21 cellular contexts compared by ENCODE assay signal in the genomic region with DNA sequence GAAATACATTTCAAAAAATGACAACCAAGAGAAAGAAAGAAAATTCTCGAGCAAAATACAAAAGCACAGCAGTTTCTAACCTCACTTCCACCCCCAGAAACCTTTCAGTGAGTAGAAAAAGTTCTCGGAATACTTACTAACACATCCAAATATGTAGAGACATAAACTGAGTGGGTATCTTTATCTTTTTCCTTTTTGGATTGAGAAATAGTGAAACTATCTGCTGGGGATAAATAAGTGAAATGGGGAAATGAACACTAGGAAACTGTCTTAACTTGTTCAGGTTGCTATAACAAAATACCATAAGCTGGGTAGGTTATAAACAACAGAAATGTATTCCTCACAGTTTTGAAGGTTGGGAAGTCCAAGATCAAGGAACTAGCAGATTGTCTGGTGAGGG.
DNase-seq lines count a peak whose midpoint lies in the region; ATAC-seq, FAIRE-seq and TF ChIP-seq lines count a peak whose summit lies in the region.
"Had no signal": no experiment of that assay in that cellular context is flagged by ENCODE, and none has a peak within 500 bp of the region (broad histone marks: within the 10 kb centered on the region; RNA-seq: fewer than 3 reads in every experiment).

No MANE protein-coding gene starts in this region.

- peak overlapping the region; percentile 55; the same call in 1 of the 2 replicates for H2AK5ac ChIP-seq in IMR-90 (ENCODE audit: low read depth, low read length)

- H3K4me3 ChIP-seq in IMR-90 (ENCODE audit: insufficient read depth, low read depth, low read length) (no peak overlapping the region), astrocyte (ENCODE audit: insufficient read depth, low read depth, low read length) (no peak overlapping the region), fibroblast of villous mesenchyme (ENCODE audit: low read depth, low read length) (no peak overlapping the region)
- H3K4me3 ChIP-seq: MG63, PC-9 had no signal

- no peaks in the 10 kb centered on the region for H3K79me1 ChIP-seq in IMR-90 (ENCODE audit: low read depth in 1 of 2, low read length in 2 of 2)

- H4K91ac ChIP-seq in IMR-90 (ENCODE audit: insufficient read depth, low read depth, low read length) = peak overlapping the region; percentile 36

- DNase-seq in CD1c-positive myeloid dendritic cell (ENCODE audit: extremely low spot score) (peak; percentile 38), IMR-90 (peak; percentile 66), astrocyte (ENCODE audit: low read depth) (peak; percentile 45), fibroblast of villous mesenchyme (ENCODE audit: low read depth) (peak; percentile 68), GM03348 (ENCODE audit: low spot score) (no peak), substantia nigra (lab: John Stamatoyannopoulos, UW) (no peak)
- no peak for DNase-seq in activated CD4-positive, alpha-beta T cell treated with anti-CD3 and anti-CD28 coated beads for 4 hours
- DNase-seq: C1 segment of cervical spinal cord, MG63, NCI-H1105, NCI-H2081, NCI-H2171, NCI-H345, NCI-H774, RPMI8226, SHP77, SK-N-SH had no signal

- H3K14ac ChIP-seq in IMR-90 (replicated peaks; ENCODE audit: low read depth, low read length) = peak overlapping the region; percentile 68; the same call in 1 of the 2 replicates

- H3K36me3 ChIP-seq in IMR-90 (ENCODE audit: control insufficient read depth, insufficient read depth, low read length) (no peaks in the 10 kb centered on the region), astrocyte (ENCODE audit: insufficient read depth, low read length) (no peaks in the 10 kb centered on the region)
- H3K36me3 ChIP-seq: MG63 had no signal

- ATAC-seq in IMR-90 (ENCODE audit: low read depth) = peak; percentile 72
- ATAC-seq in HG03442 (IDR thresholded peaks at IDR 0.05; ENCODE audit: unreplicated experiment) = no peak

- dilution Hi-C loops in IMR-90 (cut with HindIII; ENCODE audit: low sequenced_read_pairs, unreplicated experiment) = no loop called here

- FAIRE-seq in astrocyte (lab: Jason Lieb, UNC) = peak; percentile 69
- FAIRE-seq: G401.6, H54 had no signal

- no TSS peak for BruUV-seq in IMR-90 (replicated peaks; lab: Mats Ljungman, UMichigan)

- TF ChIP-seq RAD21 in IMR-90 (IDR thresholded peaks at IDR 0.05; ENCODE audit: low read length) = no peak

- H2AFZ ChIP-seq in IMR-90 (replicated peaks; ENCODE audit: low read length, poor library complexity) (no peak overlapping the region), astrocyte (ENCODE audit: low read depth, low read length) (no peak overlapping the region)
- H2AFZ ChIP-seq: PC-9 had no signal

- no peak overlapping the region for H2AK9ac ChIP-seq in IMR-90 (replicated peaks; ENCODE audit: low read depth, low read length, poor library complexity)

- no peaks in the 10 kb centered on the region for H3K9me3 Mint-ChIP-seq in astrocyte (ENCODE audit: unreplicated experiment)

- H3K23ac ChIP-seq in IMR-90 (ENCODE audit: low read depth, low read length) = 0 out of 2 replicates have a peak overlapping the region, but pooled peaks have one; percentile 59

- peak overlapping the region; percentile 88 for H2BK120ac ChIP-seq in IMR-90 (ENCODE audit: low read depth, low read length)

- H3K27ac ChIP-seq in IMR-90 (ENCODE audit: insufficient read depth, low read length) (peak overlapping the region; percentile 95; the same call in 1 of the 2 replicates), astrocyte (ENCODE audit: low read depth, low read length) (no peak overlapping the region), substantia nigra (ENCODE audit: low read depth, low read length, poor library complexity, severe bottlenecking) (no peak overlapping the region)
- H3K27ac ChIP-seq: PC-9 had no signal

- H3K4me1 ChIP-seq in IMR-90 (ENCODE audit: control insufficient read depth, insufficient read depth, low read length) (peaks cover 12% of the 10 kb centered on the region), astrocyte (ENCODE audit: insufficient read depth, low read length) (peaks cover under 1% of the 10 kb centered on the region)

- H3K9me3 ChIP-seq in IMR-90 (ENCODE audit: control insufficient read depth, insufficient read depth, low read length) (no peaks in the 10 kb centered on the region), astrocyte (ENCODE audit: insufficient read depth, low read depth, low read length) (no peaks in the 10 kb centered on the region)
- H3K9me3 ChIP-seq: MG63, SK-N-SH had no signal

- WGBS in IMR-90 (ENCODE audit: extremely low coverage in 2 of 2, insufficient read length in 1 of 2), 2 experiments = no CpG with 5 or more reads among the region's 2 CpGs

- no peak overlapping the region for H3K4me3 Mint-ChIP-seq in astrocyte (ENCODE audit: unreplicated experiment)

- H3K56ac ChIP-seq in IMR-90 (ENCODE audit: extremely low read depth, insufficient read depth, low read length) = no peak overlapping the region; the same call in 1 of the 2 replicates

- peak overlapping the region; percentile 83 for H2BK5ac ChIP-seq in IMR-90 (ENCODE audit: low read depth, low read length, poor library complexity, severe bottlenecking)

- peak overlapping the region; percentile 30 for H3K4ac ChIP-seq in IMR-90 (ENCODE audit: low read depth, low read length)

- H4K20me1 ChIP-seq in IMR-90 (ENCODE audit: insufficient read depth, low read length) (no peaks in the 10 kb centered on the region), astrocyte (ENCODE audit: insufficient read depth, low read length) (no peaks in the 10 kb centered on the region)

- peak overlapping the region; percentile 97 for H4K5ac ChIP-seq in IMR-90 (ENCODE audit: low read depth, low read length)

- no peaks in the 10 kb centered on the region for H3K9me1 ChIP-seq in IMR-90 (ENCODE audit: insufficient read depth, low read length)

- CTCF ChIA-PET in IMR-90 (lab: Yijun Ruan, JAX) = no interaction called here

- peaks cover 3% of the 10 kb centered on the region for H3K4me1 Mint-ChIP-seq in astrocyte (ENCODE audit: low read depth, unreplicated experiment)

- no peaks in the 10 kb centered on the region for H3K36me3 Mint-ChIP-seq in astrocyte (ENCODE audit: low read depth, unreplicated experiment)

- in situ Hi-C loops in IMR-90 (cut with MboI; ENCODE audit: low sequenced_read_pairs) = no loop called here

- no peak overlapping the region for H3K27ac Mint-ChIP-seq in astrocyte (ENCODE audit: unreplicated experiment)

- peak overlapping the region; percentile 68; the same call in 1 of the 2 replicates for H2BK20ac ChIP-seq in IMR-90 (ENCODE audit: low read depth, low read length)

- POLR2A ChIA-PET in IMR-90 (lab: Charles Lee; ENCODE audit: unreplicated experiment) = no interaction called here

- H3K4me2 ChIP-seq in IMR-90 (ENCODE audit: low read depth, low read length) = peak overlapping the region; percentile 69
- H3K4me2 ChIP-seq in astrocyte (ENCODE audit: low read length) = no peak overlapping the region
- H3K4me2 ChIP-seq: PC-9, SK-N-SH had no signal

- TF ChIP-seq CTCF in IMR-90 (conservative IDR thresholded peaks at IDR 0.05; ENCODE audit: low read depth, low read length) (no peak), astrocyte (IDR thresholded peaks at IDR 0.05; ENCODE audit: insufficient read depth, low read depth, low read length) (no peak), fibroblast of villous mesenchyme (IDR thresholded peaks at IDR 0.05; ENCODE audit: insufficient read depth, low read depth, low read length) (no peak)

- TF ChIP-seq POLR2A in IMR-90 (IDR thresholded peaks at IDR 0.05; ENCODE audit: low read depth, low read length) = no peak

- H3K9ac ChIP-seq in IMR-90 (ENCODE audit: low read depth, low read length) = no peak overlapping the region
- no peak overlapping the region for H3K9ac ChIP-seq in astrocyte (ENCODE audit: low read length)
- H3K9ac ChIP-seq: SK-N-SH had no signal

- H3K27me3 ChIP-seq in IMR-90 (ENCODE audit: control insufficient read depth, insufficient read depth, low read length) (no peaks in the 10 kb centered on the region), astrocyte (ENCODE audit: insufficient read depth, low read length) (no peaks in the 10 kb centered on the region)
- H3K27me3 ChIP-seq: MG63 had no signal

- H3K18ac ChIP-seq in IMR-90 (ENCODE audit: low read depth, low read length) = peak overlapping the region; percentile 98

- H2BK15ac ChIP-seq in IMR-90 (ENCODE audit: low read depth, low read length) = peak overlapping the region; percentile 88; the same call in 1 of the 3 replicates

- peaks cover 2% of the 10 kb centered on the region for H3K27me3 Mint-ChIP-seq in astrocyte (ENCODE audit: low read depth, unreplicated experiment)

- intact Hi-C loops in IMR-90 (cut with micrococcal nuclease) = loop anchor here (10.0 kb wide), 1 partner anchor 167 kb away; no protein-coding TSS in a partner anchor

- no peaks in the 10 kb centered on the region for H3K79me2 ChIP-seq in astrocyte (ENCODE audit: insufficient read depth, low read length)

- peak overlapping the region; percentile 58 to 61 for H4K8ac ChIP-seq in IMR-90 (ENCODE audit: low read depth in 2 of 2, low read length in 2 of 2)

TF ChIP-seq in IMR-90, 13 proteins besides CTCF, POLR2A, EP300 and RAD21:
- no peak for TF ChIP-seq RCOR1 (IDR thresholded peaks at IDR 0.05; ENCODE audit: insufficient replicate concordance, low read length)
- peak; percentile 50 for TF ChIP-seq CEBPB (IDR thresholded peaks at IDR 0.05; ENCODE audit: low read depth, low read length)

Comparison
In these comparisons a context has a peak if more than half of its experiments do, and no peak if none do; other contexts are left out.
1. DNase-seq: peak in CD1c-positive myeloid dendritic cell (single experiment), IMR-90 (single experiment), astrocyte (single experiment) and fibroblast of villous mesenchyme (single experiment); none in GM03348 (single experiment), substantia nigra (0 of 49) and activated CD4-positive, alpha-beta T cell treated with anti-CD3 and anti-CD28 coated beads for 4 hours (0 of 2).